In the genomic region with DNA sequence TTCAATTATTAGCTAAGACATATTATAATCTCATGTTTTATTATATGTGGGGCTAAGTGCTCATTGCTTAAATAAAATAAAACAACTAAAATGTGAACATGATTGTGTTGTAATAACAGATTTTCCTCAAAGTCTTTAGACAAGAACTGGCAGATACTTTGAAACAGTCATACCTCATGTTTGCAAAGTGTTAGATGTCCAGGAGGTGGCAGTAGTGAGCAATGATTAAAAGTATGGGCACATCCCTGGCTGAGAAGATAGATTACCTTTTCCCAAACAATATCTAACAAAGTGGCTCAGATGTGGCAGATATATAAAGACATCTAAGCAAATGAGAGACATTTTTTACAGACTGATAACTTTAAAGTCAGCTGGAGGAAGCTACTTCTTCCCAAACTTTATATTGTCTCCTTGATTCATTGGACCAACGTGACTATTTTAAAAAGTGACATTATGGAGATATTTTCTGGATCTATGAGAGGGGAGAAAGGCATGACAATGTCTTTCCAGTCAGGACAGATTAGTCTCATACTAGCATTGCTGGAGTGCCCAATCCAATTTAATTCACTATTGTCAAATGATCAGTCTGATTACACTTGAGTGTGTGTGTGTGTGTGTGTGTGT, we compare ENCODE assay signal across 9 cellular contexts.
A peak's percentile ranks its signal among the peaks of the same experiment; 100 is the strongest.
DNase-seq lines count a peak whose midpoint lies in the region; ATAC-seq and TF ChIP-seq lines count a peak whose summit lies in the region.
"Had no signal": no experiment of that assay in that cellular context is flagged by ENCODE, and none has a peak within 500 bp of the region (broad histone marks: within the 10 kb centered on the region; RNA-seq: fewer than 3 reads in every experiment).

No MANE protein-coding gene starts in this region.

- peak; percentile 75 for DNase-seq in A673 (ENCODE audit: low spot score)
- peak; percentile 35 for DNase-seq in GM10248 (ENCODE audit: extremely low spot score)
- peak; percentile 41 for DNase-seq in HFFc6
- peak; percentile 21 for DNase-seq in NCI-H1436 (lab: John Stamatoyannopoulos, UW)
- DNase-seq in activated B cell treated with CpG ODN at 0.5 μM for 24 hours = no peak
- DNase-seq in fibroblast of the conjunctiva (ENCODE audit: low read depth) = peak; percentile 12
- peak; percentile 64 for DNase-seq in pons (ENCODE audit: low spot score)
- DNase-seq: left cardiac atrium had no signal

- H3K27me3 Mint-ChIP-seq in HFFc6 (ENCODE audit: insufficient read depth) = 0 out of 2 replicates have a peak, but pooled peaks cover 2% of the 10 kb centered on the region
- H3K27me3 Mint-ChIP-seq in activated B cell treated with CpG ODN at 0.5 μM for 24 hours = peaks cover 5% of the 10 kb centered on the region

- TF ChIP-seq CTCF in A673 (conservative IDR thresholded peaks at IDR 0.05; ENCODE audit: low read depth, low read length) (peak; percentile 82), GM10248 (IDR thresholded peaks at IDR 0.05; ENCODE audit: control extremely low read depth, extremely low read depth, low read depth, missing control alignments) (peak; percentile 74), HFFc6 (IDR thresholded peaks at IDR 0.05) (peak; percentile 88), activated B cell treated with CpG ODN at 0.5 μM for 24 hours (IDR thresholded peaks at IDR 0.05) (peak; percentile 17)

- ATAC-seq in activated B cell treated with CpG ODN at 0.5 μM for 24 hours (ENCODE audit: low read depth) (peak; percentile 57), HG03025 (IDR thresholded peaks at IDR 0.05; ENCODE audit: low FRiP score, unreplicated experiment) (no peak)

- H3K4me1 Mint-ChIP-seq in HFFc6 (ENCODE audit: low read depth) = no peaks in the 10 kb centered on the region
- no peaks in the 10 kb centered on the region for H3K4me1 Mint-ChIP-seq in activated B cell treated with CpG ODN at 0.5 μM for 24 hours

- H3K27me3 ChIP-seq in A673 (replicated peaks; ENCODE audit: insufficient read depth, low read depth, low read length, poor library complexity) = no peaks in the 10 kb centered on the region

- H3K36me3 Mint-ChIP-seq in HFFc6 (ENCODE audit: low read depth) (no peaks in the 10 kb centered on the region), activated B cell treated with CpG ODN at 0.5 μM for 24 hours (ENCODE audit: low read depth) (no peaks in the 10 kb centered on the region)

- no TSS peak for BruUV-seq in A673 (replicated peaks; lab: Mats Ljungman, UMichigan)

- H3K4me3 ChIP-seq in A673 (ENCODE audit: low read depth, low read length, poor library complexity, severe bottlenecking) = no peak overlapping the region

- H3K9me3 Mint-ChIP-seq in HFFc6 = no peaks in the 10 kb centered on the region
- no peaks in the 10 kb centered on the region for H3K9me3 Mint-ChIP-seq in activated B cell treated with CpG ODN at 0.5 μM for 24 hours

- no peaks in the 10 kb centered on the region for H3K36me3 ChIP-seq in A673 (ENCODE audit: insufficient read depth, low read length, poor library complexity, severe bottlenecking)

- CTCF ChIA-PET in A673 (lab: Charles Lee) (interaction anchor here (1.0 kb wide), 1 partner anchor 13 kb away, joined by 3 read pairs; no protein-coding TSS in a partner anchor), GM10248 (lab: Yijun Ruan, JAX) (interaction anchor here (0.6 to 3.5 kb wide), 35 partner anchors 9 to 623 kb away, joined by 3 to 39 read pairs (median 3); no protein-coding TSS in a partner anchor), activated B cell treated with CpG ODN at 0.5 μM for 24 hours (lab: Charles Lee) (interaction anchor here (0.7 to 2.1 kb wide), 12 partner anchors 10 to 1463 kb away, joined by 3 to 5 read pairs (median 4); no protein-coding TSS in a partner anchor)

- intact Hi-C loops in A673 (cut with micrococcal nuclease; ENCODE audit: unreplicated experiment) = loop anchor here (10.0 kb wide), 1 partner anchor 1458 kb away; no protein-coding TSS in a partner anchor
- intact Hi-C loops in activated B cell treated with CpG ODN at 0.5 μM for 24 hours (cut with micrococcal nuclease) = loop anchor here (2.0 kb wide), 1 partner anchor 198 kb away; no protein-coding TSS in a partner anchor

- H3K4me3 Mint-ChIP-seq in HFFc6 (no peak overlapping the region), activated B cell treated with CpG ODN at 0.5 μM for 24 hours (no peak overlapping the region)

- POLR2A ChIA-PET in A673 (lab: Charles Lee; ENCODE audit: low non-redundant PET) = no interaction called here
- POLR2A ChIA-PET in GM10248 (lab: Yijun Ruan, JAX) = no interaction called here
- POLR2A ChIA-PET in activated B cell treated with CpG ODN at 0.5 μM for 24 hours (lab: Charles Lee) = no interaction called here

- H3K27ac ChIP-seq in A673 (ENCODE audit: low read depth, low read length, poor library complexity, severe bottlenecking) = no peak overlapping the region

- no peaks in the 10 kb centered on the region for H3K9me3 ChIP-seq in A673 (ENCODE audit: low read depth, low read length, poor library complexity, severe bottlenecking)

- H3K4me1 ChIP-seq in A673 (ENCODE audit: insufficient read depth, low read length, poor library complexity, severe bottlenecking) = no peaks in the 10 kb centered on the region

- no peak overlapping the region for H3K27ac Mint-ChIP-seq in HFFc6
- no peak overlapping the region for H3K27ac Mint-ChIP-seq in activated B cell treated with CpG ODN at 0.5 μM for 24 hours

Comparison
In these comparisons a context has a peak if more than half of its experiments do, and no peak if none do; other contexts are left out.
1. CTCF ChIP-seq: peak in every context shown above with its lines; median percentile 88 in HFFc6; 82 in A673; 74 in GM10248; 17 in activated B cell treated with CpG ODN at 0.5 μM for 24 hours.